ENCODE assay signal across 1 cellular context in genomic region chr5:1789838-1790462, GRCh38.
TF ChIP-seq lines count a peak whose summit lies in the region.

No MANE protein-coding gene starts in this region.

TF ChIP-seq in SK-N-SH, 30 proteins besides CTCF, POLR2A, EP300 and RAD21 (continued from another document):
- no peak for TF ChIP-seq REST (IDR thresholded peaks at IDR 0.05; ENCODE audit: low read depth, low read length)
- TF ChIP-seq TEAD4 (IDR thresholded peaks at IDR 0.05; ENCODE audit: borderline replicate concordance, insufficient read depth) = peak; percentile 31; the same call in 1 of the 2 replicates
- TF ChIP-seq NRF1 (IDR thresholded peaks at IDR 0.05; ENCODE audit: low read depth, low read length) = no peak
- TF ChIP-seq RXRA (IDR thresholded peaks at IDR 0.05; ENCODE audit: borderline replicate concordance, low read depth) = no peak
- no peak for TF ChIP-seq MEF2A (IDR thresholded peaks at IDR 0.05; ENCODE audit: borderline replicate concordance, low read depth)
- no peak for TF ChIP-seq SIN3A (IDR thresholded peaks at IDR 0.05; ENCODE audit: borderline replicate concordance, low read depth, low read length)
- peak; percentile 57 for TF ChIP-seq TCF12 (IDR thresholded peaks at IDR 0.05)
- TF ChIP-seq FOSL2 (IDR thresholded peaks at IDR 0.05; ENCODE audit: borderline replicate concordance, low read depth) = no peak
- no peak for TF ChIP-seq FOXJ3 (CRISPR knock-in tag; IDR thresholded peaks at IDR 0.05)
- TF ChIP-seq RCOR1 (IDR thresholded peaks at IDR 0.05; ENCODE audit: low read length) = no peak
- no peak for TF ChIP-seq ELF1 (IDR thresholded peaks at IDR 0.05)
- TF ChIP-seq GATA2 (CRISPR knock-in tag; IDR thresholded peaks at IDR 0.05) = no peak
- TF ChIP-seq CHD2 (IDR thresholded peaks at IDR 0.05; ENCODE audit: low read length, partially characterized antibody) = no peak
- peak; percentile 23; the same call in 1 of the 2 replicates for TF ChIP-seq PBX3 (IDR thresholded peaks at IDR 0.05)
- TF ChIP-seq MXI1 (IDR thresholded peaks at IDR 0.05; ENCODE audit: low read depth, low read length) = no peak
- TF ChIP-seq USF2 (IDR thresholded peaks at IDR 0.05; ENCODE audit: borderline replicate concordance, low read depth, low read length) = no peak
